In genomic region chr6:36442671-36443497, GRCh38 we compare ENCODE assay signal across 8 cellular contexts. TPM values are rescaled to one million over a fixed set of nuclear protein-coding genes. Genes with fewer than 3 reads are reported as not detected.
DNase-seq lines count a peak whose midpoint lies in the region; ATAC-seq, FAIRE-seq and TF ChIP-seq lines count a peak whose summit lies in the region.

Gene KCTD20, plus strand, starts transcription at chr6:36443000. Its CDS starts 27,098 bp downstream, at chr6:36470098.
Gene PXT1, minus strand, starts transcription at chr6:36442854. Its CDS starts 16,772 bp downstream, at chr6:36426082.

- H3K9me3 ChIP-seq in HUES6 (ENCODE audit: control insufficient read depth, insufficient read depth, low read depth, low read length): no peaks in the 10 kb centered on the region
- no peaks in the 10 kb centered on the region for H3K9me3 ChIP-seq in OCI-LY7 (ENCODE audit: low read length)
- H3K9me3 ChIP-seq in mucosa of descending colon: no peaks in the 10 kb centered on the region

- H3K27ac ChIP-seq in HUES6 (ENCODE audit: low read depth, low read length): peak within 1 kb of the TSS; percentile 90
- H3K27ac ChIP-seq in OCI-LY7 (ENCODE audit: low read depth, low read length, poor library complexity, severe bottlenecking): peak within 1 kb of the TSS; percentile 85

- H3K27me3 ChIP-seq in HUES6 (ENCODE audit: control insufficient read depth, insufficient read depth, low read length): no peaks in the 10 kb centered on the region

- DNase-seq in D721Med (ENCODE audit: insufficient read length, low spot score) (peak; percentile 77), OCI-LY7 (ENCODE audit: low spot score) (peak; percentile 95), activated T-cell treated with anti-CD3 and anti-CD28 coated beads for 24 hours (ENCODE audit: low read depth) (peak; percentile 82), epithelial cell of esophagus (ENCODE audit: low read depth) (peak; percentile 84), mucosa of descending colon (peak; percentile 89 to 95 (median 92))
- peak; percentile 84 for DNase-seq in stimulated activated CD8-positive, alpha-beta memory T cell treated with anti-CD3 and anti-CD28 coated beads, Interleukin-2, amount 100 ng/mL, for 48 hours (ENCODE audit: low read depth in 2 of 2)

- peaks cover 61% of the 10 kb centered on the region for H3K79me2 ChIP-seq in OCI-LY7 (ENCODE audit: insufficient read depth, low read depth, low read length)

- POLR2A ChIA-PET in OCI-LY7 (lab: Charles Lee): interaction anchor here (0.8 to 1.5 kb wide), 3 partner anchors 19 to 52 kb away, joined by 3 to 4 read pairs (median 4); no protein-coding TSS in a partner anchor

- no peaks in the 10 kb centered on the region for H4K20me1 ChIP-seq in OCI-LY7 (ENCODE audit: insufficient read depth, low read length)

- peak within 1 kb of the TSS; percentile 94 for H3K9ac ChIP-seq in HUES6 (ENCODE audit: low read length)

- H3K4me3 ChIP-seq in HUES6 (ENCODE audit: low read depth, low read length) (peak within 1 kb of the TSS; percentile 91), OCI-LY7 (ENCODE audit: low read depth, low read length, poor library complexity, severe bottlenecking) (peak within 1 kb of the TSS; percentile 96), epithelial cell of esophagus (ENCODE audit: low read length) (peak within 1 kb of the TSS; percentile 83), mucosa of descending colon (peak within 1 kb of the TSS; percentile 92)

- H3K36me3 ChIP-seq in HUES6 (ENCODE audit: control insufficient read depth, insufficient read depth, low read length) (no peaks in the 10 kb centered on the region), OCI-LY7 (ENCODE audit: insufficient read depth, low read length) (peaks cover 24% of the 10 kb centered on the region), mucosa of descending colon (ENCODE audit: low read depth) (no peaks in the 10 kb centered on the region)

- TF ChIP-seq CTCF in D721Med (IDR thresholded peaks at IDR 0.05; ENCODE audit: insufficient read depth, missing control alignments): no peak
- TF ChIP-seq CTCF in OCI-LY7 (conservative IDR thresholded peaks at IDR 0.05; ENCODE audit: low read length): peak; percentile 37; the same call in 1 of the 2 replicates
- TF ChIP-seq CTCF in epithelial cell of esophagus (IDR thresholded peaks at IDR 0.05; ENCODE audit: insufficient read depth, low read depth, low read length, missing control alignments): no peak
- no peak for TF ChIP-seq CTCF in mucosa of descending colon (IDR thresholded peaks at IDR 0.05)

- FAIRE-seq in D721Med (lab: Jason Lieb, UNC): no peak

- H3K4me1 ChIP-seq in HUES6 (ENCODE audit: control insufficient read depth, insufficient read depth, low read length) (peaks cover 22% of the 10 kb centered on the region), OCI-LY7 (ENCODE audit: insufficient read depth, low read length, poor library complexity, severe bottlenecking) (peaks cover 33% of the 10 kb centered on the region), mucosa of descending colon (ENCODE audit: low read depth) (peaks cover 27% of the 10 kb centered on the region)

- ATAC-seq in GM21447 (IDR thresholded peaks at IDR 0.05; ENCODE audit: unreplicated experiment): peak; percentile 69
- ATAC-seq in mucosa of descending colon: peak; percentile 90

- peak within 1 kb of the TSS; percentile 90 for H2AFZ ChIP-seq in OCI-LY7 (ENCODE audit: low read length)

- H3K9me2 ChIP-seq in OCI-LY7 (ENCODE audit: insufficient read depth, low read length): no peaks in the 10 kb centered on the region

- intact Hi-C loops in OCI-LY7 (cut with micrococcal nuclease; ENCODE audit: unreplicated experiment): loop anchor here (1.0 kb wide), 3 partner anchors 20 to 151 kb away; partner anchors contain the start of gene SRSF3
- intact Hi-C loops in mucosa of descending colon (cut with DNase I, micrococcal nuclease): no loop called here

- peak within 1 kb of the TSS; percentile 80 for H3K4me2 ChIP-seq in OCI-LY7 (ENCODE audit: low read length)

- CTCF ChIA-PET in OCI-LY7 (lab: Charles Lee; ENCODE audit: unreplicated experiment): no interaction called here

- no TSS peak for BruUV-seq in OCI-LY7 (replicated peaks; lab: Mats Ljungman, UMichigan)

RNA-seq across cellular contexts. Expression of gene KCTD20, which starts in this region (rescaled TPM):
- 73.6 and 74.8 TPM in 2 replicates for total RNA-seq in OCI-LY7 (2014; rRNA removed; shearing (Covaris generic))
- total RNA-seq in OCI-LY7 (2022) (84.6 and 89.4 TPM in 2 replicates), mucosa of descending colon (10 to 100 TPM; 24.4 to 40.5 (median 28.0) TPM)

RNA-seq across cellular contexts. Expression of gene PXT1, which starts in this region (rescaled TPM):
- 0.15 TPM in 1 of 2 replicates, not detected in the other for total RNA-seq in OCI-LY7 (2014; rRNA removed; shearing (Covaris generic))
- total RNA-seq in OCI-LY7 (2022) (0.25 and 0.41 TPM in 2 replicates), mucosa of descending colon (not detected)

Comparison
In these comparisons a context has a peak if more than half of its experiments do, and no peak if none do; other contexts are left out.
1. Peak in every context shown above with its lines: DNase-seq, ATAC-seq, H3K4me3 ChIP-seq and H3K27ac ChIP-seq.